Comparison of ENCODE assay signal across 8 cellular contexts in the genomic region with DNA sequence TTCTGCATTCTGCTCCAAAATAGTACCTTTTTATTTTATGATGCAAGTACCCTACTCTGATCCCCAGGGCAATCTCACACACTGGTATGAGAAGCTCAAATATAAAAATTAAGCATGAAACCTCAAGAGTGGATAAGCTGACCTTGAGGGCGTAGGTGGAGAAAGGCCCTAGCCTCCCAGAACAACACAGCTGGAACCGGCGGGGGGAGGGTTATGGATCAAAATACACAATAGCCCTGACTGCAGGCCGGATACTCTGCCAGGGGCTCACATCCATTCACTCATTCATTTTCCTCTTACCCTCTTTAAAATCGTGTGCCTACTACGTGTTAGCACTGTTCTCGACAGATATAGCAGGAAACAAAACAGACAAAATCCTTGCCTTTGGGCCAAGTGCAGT. TPM values are rescaled to one million over a fixed set of nuclear protein-coding genes. Genes with fewer than 3 reads are reported as not detected.
DNase-seq lines count a peak whose midpoint lies in the region; TF ChIP-seq lines count a peak whose summit lies in the region.

No MANE protein-coding gene starts in this region.

- peak overlapping the region in 6 of 7 donors; percentile 36 to 92 (median 80) for H3K27ac Mint-ChIP-seq in CD4-positive, alpha-beta memory T cell
- peak overlapping the region; percentile 98 for H3K27ac Mint-ChIP-seq in osteocyte (ENCODE audit: unreplicated experiment)
- H3K27ac Mint-ChIP-seq in immature natural killer cell: peak overlapping the region in 2 of 6 donors; percentile 53 to 55

- H3K4me1 ChIP-seq in CD4-positive, alpha-beta memory T cell (ENCODE audit: insufficient read depth, low read length): peaks cover 61% of the 10 kb centered on the region
- H3K4me1 ChIP-seq in Peyer's patch: peaks cover 5 to 86% (median 30%) of the 10 kb centered on the region in 4 donors
- H3K4me1 ChIP-seq in esophagus (ENCODE audit: control insufficient read depth in 2 of 2, insufficient read depth in 2 of 2, low read length in 1 of 2): peaks cover 25 to 26% of the 10 kb centered on the region in 2 donors

- no peak overlapping the region for H3K4me3 ChIP-seq in CD4-positive, alpha-beta memory T cell (ENCODE audit: low read length in 2 of 2)
- H3K4me3 ChIP-seq in Peyer's patch: no peak overlapping the region
- no peak overlapping the region for H3K4me3 ChIP-seq in esophagus (ENCODE audit: low read depth in 1 of 2, low read length in 2 of 2)

- POLR2A ChIA-PET in CD4-positive, alpha-beta memory T cell (lab: Charles Lee; ENCODE audit: partially characterized antibody): interaction anchor here (0.6 to 11.3 kb wide), 11 partner anchors 9 to 459 kb away, joined by 3 to 309 read pairs (median 20); partner anchors contain the start of gene ECE1

- no peaks in the 10 kb centered on the region for H3K27me3 Mint-ChIP-seq in CD4-positive, alpha-beta memory T cell
- no peaks in the 10 kb centered on the region for H3K27me3 Mint-ChIP-seq in osteocyte (ENCODE audit: unreplicated experiment)
- H3K27me3 Mint-ChIP-seq in immature natural killer cell (ENCODE audit: low read depth in 3 of 3): peaks cover 0 to 5% (median 0%) of the 10 kb centered on the region in 3 donors

- CTCF ChIA-PET in CD4-positive, alpha-beta memory T cell (lab: Charles Lee; ENCODE audit: partially characterized antibody): interaction anchor here (1.0 to 9.1 kb wide), 8 partner anchors 9 to 90 kb away, joined by 3 to 86 read pairs (median 34); no protein-coding TSS in a partner anchor

- TF ChIP-seq CTCF in Peyer's patch (IDR thresholded peaks at IDR 0.05) (no peak), osteocyte (IDR thresholded peaks at IDR 0.05) (no peak)

- WGBS in esophagus, 2 donors: 34 to 37% methylated on average over 7 of the region's 7 CpGs

- H3K4me3 Mint-ChIP-seq in CD4-positive, alpha-beta memory T cell: peak overlapping the region in 5 of 8 donors; percentile 15 to 39 (median 33)
- H3K4me3 Mint-ChIP-seq in osteocyte (ENCODE audit: unreplicated experiment) (no peak overlapping the region), immature natural killer cell (peak overlapping the region in 1 of 5 donors; percentile 4)

- peaks cover 0 to 2% (median 0%) of the 10 kb centered on the region in 8 donors for H3K9me3 Mint-ChIP-seq in CD4-positive, alpha-beta memory T cell
- H3K9me3 Mint-ChIP-seq in osteocyte (ENCODE audit: unreplicated experiment) (no peaks in the 10 kb centered on the region), immature natural killer cell (peaks cover 0 to under 1% (median 0%) of the 10 kb centered on the region in 6 donors)

- no peak for TF ChIP-seq POLR2A in Peyer's patch (IDR thresholded peaks at IDR 0.05)

- no peak overlapping the region for H3K27ac ChIP-seq in CD4-positive, alpha-beta memory T cell (ENCODE audit: low read depth, low read length)
- H3K27ac ChIP-seq in Peyer's patch: peak overlapping the region in 3 of 4 donors; percentile 57 to 89 (median 76)
- H3K27ac ChIP-seq in esophagus (ENCODE audit: low read depth in 2 of 2, low read length in 1 of 2): peak overlapping the region; percentile 42 to 63

- no peak for DNase-seq in CD4-positive, alpha-beta memory T cell
- DNase-seq in Peyer's patch: no peak
- DNase-seq in osteocyte (ENCODE audit: extremely low spot score, unreplicated experiment): no peak
- no peak for DNase-seq in NCI-H2029 treated with DMSO at 0.1 percent for 48 hours (lab: John Stamatoyannopoulos, UW)
- no peak for DNase-seq in immature natural killer cell
- no peak for DNase-seq in DMS114 treated with DMSO at 0.1 percent for 48 hours (lab: John Stamatoyannopoulos, UW; ENCODE audit: unreplicated experiment)
- DNase-seq in globus pallidus (ENCODE audit: low spot score): no peak

- H3K36me3 Mint-ChIP-seq in CD4-positive, alpha-beta memory T cell: peaks cover 5 to 7% of the 10 kb centered on the region in 2 donors
- peaks cover 3% of the 10 kb centered on the region for H3K36me3 Mint-ChIP-seq in osteocyte (ENCODE audit: unreplicated experiment)
- H3K36me3 Mint-ChIP-seq in immature natural killer cell: peaks cover 1 to 3% (median 2%) of the 10 kb centered on the region in 3 donors

- H3K27me3 ChIP-seq in CD4-positive, alpha-beta memory T cell (ENCODE audit: insufficient read depth, low read length): no peaks in the 10 kb centered on the region
- no peaks in the 10 kb centered on the region for H3K27me3 ChIP-seq in Peyer's patch
- no peaks in the 10 kb centered on the region for H3K27me3 ChIP-seq in esophagus (ENCODE audit: control insufficient read depth in 1 of 2, insufficient read depth in 2 of 2, low read length in 2 of 2)

- H3K36me3 ChIP-seq in CD4-positive, alpha-beta memory T cell (ENCODE audit: insufficient read depth, low read length): no peaks in the 10 kb centered on the region
- H3K36me3 ChIP-seq in Peyer's patch (no peaks in the 10 kb centered on the region), esophagus (ENCODE audit: control insufficient read depth in 2 of 2, insufficient read depth in 2 of 2, low read length in 1 of 2) (no peaks in the 10 kb centered on the region)

- H3K4me1 Mint-ChIP-seq in CD4-positive, alpha-beta memory T cell: peaks cover 33 to 83% (median 66%) of the 10 kb centered on the region in 4 donors
- H3K4me1 Mint-ChIP-seq in osteocyte (ENCODE audit: unreplicated experiment): peaks cover 96% of the 10 kb centered on the region
- peaks cover 49 to 59% of the 10 kb centered on the region in 2 donors for H3K4me1 Mint-ChIP-seq in immature natural killer cell

- intact Hi-C loops in CD4-positive, alpha-beta memory T cell (cut with micrococcal nuclease): no loop called here

- H3K9me3 ChIP-seq in CD4-positive, alpha-beta memory T cell (ENCODE audit: control insufficient read depth in 1 of 2, low read length in 2 of 2): no peaks in the 10 kb centered on the region
- H3K9me3 ChIP-seq in Peyer's patch (no peaks in the 10 kb centered on the region), esophagus (ENCODE audit: control insufficient read depth in 2 of 2, insufficient read depth in 1 of 2, low read depth in 1 of 2, low read length in 1 of 2) (no peaks in the 10 kb centered on the region)

RNA-seq across cellular contexts. Expression of gene ECE1, which starts 32.8 kb away (rescaled TPM):
- 100 to 1,000 TPM in 1 of 2 experiments, 10 to 100 TPM in 1; 86.0 to 104 TPM for total RNA-seq in CD4-positive, alpha-beta memory T cell
- 10 to 100 TPM; 10.0 to 65.2 TPM for polyA plus RNA-seq in CD4-positive, alpha-beta memory T cell
- 100 to 1,000 TPM; 105 to 122 (median 112) TPM for total RNA-seq in Peyer's patch
- 10 to 100 TPM; 12.4 to 14.2 TPM for polyA plus RNA-seq in esophagus
- total RNA-seq in osteocyte: 217 and 236 TPM in 2 replicates
- 10 to 100 TPM in 1 of 3 donors, 1 to 10 TPM in 2; 3.3 to 24.7 (median 4.3) TPM for polyA plus RNA-seq in immature natural killer cell
